ENCODE assay signal across 13 cellular contexts in the genomic region with DNA sequence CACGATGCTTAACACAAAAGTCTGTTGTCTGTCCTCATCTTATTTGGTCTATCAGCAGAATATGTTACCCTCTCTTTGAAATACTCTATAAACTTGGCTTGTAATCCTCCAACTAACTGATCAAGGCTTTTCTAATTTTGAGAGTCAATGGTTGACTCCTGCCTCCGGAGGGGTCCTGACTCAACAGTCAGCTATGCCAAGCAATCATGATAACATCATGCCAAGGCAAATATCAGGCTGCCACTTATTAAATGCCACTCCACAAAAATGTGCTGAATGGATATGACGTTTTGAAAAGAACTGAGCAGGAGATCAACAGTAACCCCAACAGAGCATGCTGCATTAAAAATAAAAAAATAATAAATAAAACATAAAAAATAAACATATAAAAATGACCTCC.
DNase-seq lines count a peak whose midpoint lies in the region; ATAC-seq and TF ChIP-seq lines count a peak whose summit lies in the region.
"Had no signal": no experiment of that assay in that cellular context is flagged by ENCODE, and none has a peak within 500 bp of the region (broad histone marks: within the 10 kb centered on the region; RNA-seq: fewer than 3 reads in every experiment).

No MANE protein-coding gene starts in this region.

- no peak for TF ChIP-seq CTCF in brain microvascular endothelial cell (IDR thresholded peaks at IDR 0.05; ENCODE audit: low read depth, low read length, missing control alignments)

- H3K36me3 ChIP-seq in ACC112 (ENCODE audit: insufficient read depth, low read length) (no peaks in the 10 kb centered on the region), brain microvascular endothelial cell (replicated peaks) (no peaks in the 10 kb centered on the region)
- H3K36me3 ChIP-seq: gastrocnemius medialis had no signal

- H3K27me3 ChIP-seq in ACC112 (ENCODE audit: insufficient read depth, low read length) (no peaks in the 10 kb centered on the region), brain microvascular endothelial cell (replicated peaks) (no peaks in the 10 kb centered on the region)
- H3K27me3 ChIP-seq: BLaER1, gastrocnemius medialis had no signal

- H3K27ac ChIP-seq in ACC112 (ENCODE audit: low read depth, low read length) (peak overlapping the region; percentile 68), brain microvascular endothelial cell (no peak overlapping the region)
- H3K27ac ChIP-seq: BLaER1, gastrocnemius medialis had no signal

- no peak overlapping the region for H2AFZ ChIP-seq in ACC112 (ENCODE audit: low read length, unreplicated experiment)

- ATAC-seq in HG02763 (IDR thresholded peaks at IDR 0.05; ENCODE audit: unreplicated experiment) = no peak
- ATAC-seq: gastrocnemius medialis had no signal

- H3K4me1 ChIP-seq in ACC112 (ENCODE audit: control insufficient read depth, insufficient read depth, low read length, unreplicated experiment) = peaks cover 52% of the 10 kb centered on the region

- H3K4me3 ChIP-seq in ACC112 (ENCODE audit: low read depth, low read length) = no peak overlapping the region
- H3K4me3 ChIP-seq in brain microvascular endothelial cell (ENCODE audit: low read depth, low read length) = no peak overlapping the region
- H3K4me3 ChIP-seq: BLaER1, gastrocnemius medialis had no signal

- DNase-seq in brain microvascular endothelial cell (peak; percentile 77), kidney glomerular epithelial cell (lab: John Stamatoyannopoulos, UW) (peak; percentile 89), NCI-H1048 (lab: John Stamatoyannopoulos, UW) (no peak), HK-2 (ENCODE audit: unreplicated experiment) (no peak), DMS153 (lab: John Stamatoyannopoulos, UW) (no peak)
- DNase-seq: gastrocnemius medialis, GOT3, NCI-H526, T-helper 2 cell had no signal

- H3K79me2 ChIP-seq in ACC112 (ENCODE audit: control insufficient read depth, insufficient read depth, low read length, unreplicated experiment) = peaks cover 44% of the 10 kb centered on the region

- peak; percentile 81 for TF ChIP-seq EP300 in Ishikawa (IDR thresholded peaks at IDR 0.05; ENCODE audit: borderline replicate concordance)

- TF ChIP-seq RAD21 in Ishikawa (IDR thresholded peaks at IDR 0.05; ENCODE audit: low read depth) = no peak

- in situ Hi-C loops in brain microvascular endothelial cell (cut with HindIII; ENCODE audit: low pct_ligation_motif_present, low sequenced_read_pairs) = no loop called here

TF ChIP-seq in Ishikawa, 13 proteins besides CTCF, POLR2A, EP300 and RAD21:
- TF ChIP-seq, protein P1, sequence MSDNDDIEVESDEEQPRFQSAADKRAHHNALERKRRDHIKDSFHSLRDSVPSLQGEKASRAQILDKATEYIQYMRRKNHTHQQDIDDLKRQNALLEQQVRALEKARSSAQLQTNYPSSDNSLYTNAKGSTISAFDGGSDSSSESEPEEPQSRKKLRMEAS (IDR thresholded peaks at IDR 0.05) = peak; percentile 22; the same call in 1 of the 2 replicates
- TF ChIP-seq CREB1 (IDR thresholded peaks at IDR 0.05; ENCODE audit: low read depth) (no peak), TCF12 (IDR thresholded peaks at IDR 0.05; ENCODE audit: low read depth) (peak; percentile 71), TEAD4 (IDR thresholded peaks at IDR 0.05) (peak; percentile 93), NFIC (IDR thresholded peaks at IDR 0.05) (peak; percentile 86), EGR1 (IDR thresholded peaks at IDR 0.05) (no peak)

Comparison
In these comparisons a context has a peak if more than half of its experiments do, and no peak if none do; other contexts are left out.
1. DNase-seq: peak in brain microvascular endothelial cell (single experiment) and kidney glomerular epithelial cell (single experiment); none in NCI-H1048 (single experiment), HK-2 (single experiment) and DMS153 (single experiment).